Comparison of ENCODE assay signal across 1 cellular context in the genomic region with DNA sequence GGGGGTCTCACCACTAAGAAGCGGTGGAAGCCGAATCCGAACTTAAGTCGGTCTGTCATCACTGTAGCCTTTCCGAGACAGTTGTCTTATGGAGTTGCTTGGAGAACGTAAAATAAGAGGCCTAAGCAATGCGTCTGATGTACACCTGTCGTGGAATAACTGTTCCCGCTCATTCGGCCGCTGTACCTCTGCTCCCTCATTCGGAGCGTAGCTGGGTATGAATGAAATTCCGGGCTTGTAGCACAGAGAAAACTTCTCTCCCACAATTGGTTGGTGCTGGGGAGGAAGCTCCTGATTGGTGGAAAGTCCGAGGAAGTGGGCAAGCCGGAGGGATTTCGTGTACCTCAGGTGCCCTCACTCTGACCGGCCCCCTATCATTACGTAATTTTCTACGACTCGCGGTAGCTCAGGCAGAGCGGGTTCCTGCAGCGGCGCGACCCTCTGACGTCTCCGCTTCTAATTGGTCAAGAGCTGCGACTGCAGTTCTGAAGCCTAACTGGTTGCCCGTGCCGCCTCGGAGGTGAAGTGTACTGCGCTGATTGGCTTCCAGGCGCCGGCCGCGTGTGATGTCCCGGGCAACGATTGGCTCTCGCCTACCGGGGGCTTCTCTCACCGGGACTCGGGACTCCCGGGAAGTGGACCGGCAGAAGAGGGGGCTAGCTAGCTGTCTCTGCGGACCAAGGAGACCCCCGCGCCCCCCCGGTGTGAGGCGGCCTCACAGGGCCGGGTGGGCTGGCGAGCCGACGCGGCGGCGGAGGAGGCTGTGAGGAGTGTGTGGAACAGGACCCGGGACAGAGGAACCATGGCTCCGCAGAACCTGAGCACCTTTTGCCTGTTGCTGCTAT.
TF ChIP-seq lines count a peak whose summit lies in the region.

A gene (plus strand): TSS at position 625 of the 845 bp plus-strand sequence. CDS start 178 bp downstream, at position 803.

TF ChIP-seq in HepG2, 621 proteins besides CTCF, POLR2A, EP300 and RAD21 (continued from another document and continues in another):
- TF ChIP-seq, protein P1, sequence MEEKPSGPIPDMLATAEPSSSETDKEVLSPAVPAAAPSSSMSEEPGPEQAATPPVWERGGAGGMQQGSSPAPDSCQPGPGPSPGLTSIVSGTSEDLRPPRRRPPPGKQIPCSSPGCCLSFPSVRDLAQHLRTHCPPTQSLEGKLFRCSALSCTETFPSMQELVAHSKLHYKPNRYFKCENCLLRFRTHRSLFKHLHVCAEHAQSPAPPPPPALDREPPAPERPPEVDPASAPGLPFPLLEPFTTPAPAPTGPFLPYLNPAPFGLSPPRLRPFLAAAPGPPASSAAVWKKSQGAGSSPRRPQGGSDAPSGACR (CRISPR knock-in tag; IDR thresholded peaks at IDR 0.05): no peak
- TF ChIP-seq NCOA1 (CRISPR knock-in tag; IDR thresholded peaks at IDR 0.05): peak; percentile 57; the same call in 1 of the 2 replicates
- TF ChIP-seq, protein P2, sequence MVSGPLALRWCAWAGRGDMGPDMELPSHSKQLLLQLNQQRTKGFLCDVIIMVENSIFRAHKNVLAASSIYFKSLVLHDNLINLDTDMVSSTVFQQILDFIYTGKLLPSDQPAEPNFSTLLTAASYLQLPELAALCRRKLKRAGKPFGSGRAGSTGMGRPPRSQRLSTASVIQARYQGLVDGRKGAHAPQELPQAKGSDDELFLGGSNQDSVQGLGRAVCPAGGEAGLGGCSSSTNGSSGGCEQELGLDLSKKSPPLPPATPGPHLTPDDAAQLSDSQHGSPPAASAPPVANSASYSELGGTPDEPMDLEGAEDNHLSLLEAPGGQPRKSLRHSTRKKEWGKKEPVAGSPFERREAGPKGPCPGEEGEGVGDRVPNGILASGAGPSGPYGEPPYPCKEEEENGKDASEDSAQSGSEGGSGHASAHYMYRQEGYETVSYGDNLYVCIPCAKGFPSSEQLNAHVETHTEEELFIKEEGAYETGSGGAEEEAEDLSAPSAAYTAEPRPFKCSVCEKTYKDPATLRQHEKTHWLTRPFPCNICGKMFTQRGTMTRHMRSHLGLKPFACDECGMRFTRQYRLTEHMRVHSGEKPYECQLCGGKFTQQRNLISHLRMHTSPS (CRISPR knock-in tag; IDR thresholded peaks at IDR 0.05; ENCODE audit: low read depth): no peak
- TF ChIP-seq MZF1 (CRISPR knock-in tag; IDR thresholded peaks at IDR 0.05; ENCODE audit: borderline replicate concordance): no peak
- no peak for TF ChIP-seq REL (CRISPR knock-in tag; conservative IDR thresholded peaks at IDR 0.05)
- TF ChIP-seq FOXA1 (IDR thresholded peaks at IDR 0.05): no peak
- TF ChIP-seq FOXA1 (CRISPR knock-in tag; IDR thresholded peaks at IDR 0.05): no peak
- no peak for TF ChIP-seq ATAD3A (CRISPR knock-in tag; IDR thresholded peaks at IDR 0.05)
- TF ChIP-seq ZNF33B (CRISPR knock-in tag; IDR thresholded peaks at IDR 0.05): no peak
- TF ChIP-seq ZNF317 (CRISPR knock-in tag; IDR thresholded peaks at IDR 0.05): no peak
- 0 out of 2 replicates have a peak, but pooled peaks have one; percentile 16 for TF ChIP-seq HOXD1 (CRISPR knock-in tag; IDR thresholded peaks at IDR 0.05)
- TF ChIP-seq ZFAT (CRISPR knock-in tag; conservative IDR thresholded peaks at IDR 0.05): no peak
- TF ChIP-seq ZNF160 (CRISPR knock-in tag; IDR thresholded peaks at IDR 0.05): no peak
- TF ChIP-seq SALL1 (CRISPR knock-in tag; IDR thresholded peaks at IDR 0.05): peak; percentile 63; the same call in 1 of the 2 replicates
- 0 out of 2 replicates have a peak, but pooled peaks have one; percentile 46 for TF ChIP-seq ZNF274 (CRISPR knock-in tag; IDR thresholded peaks at IDR 0.05)
- TF ChIP-seq JUN (CRISPR knock-in tag; IDR thresholded peaks at IDR 0.05): no peak
- TF ChIP-seq ZBTB8A (CRISPR knock-in tag; IDR thresholded peaks at IDR 0.05; ENCODE audit: borderline replicate concordance, low read depth): no peak
- no peak for TF ChIP-seq ZNF296 (CRISPR knock-in tag; conservative IDR thresholded peaks at IDR 0.05)
- TF ChIP-seq MXI1 (IDR thresholded peaks at IDR 0.05; ENCODE audit: borderline replicate concordance, low read depth, low read length): no peak; the same call in 1 of the 3 replicates
- peak; percentile 96 for TF ChIP-seq KAT8 (CRISPR knock-in tag; IDR thresholded peaks at IDR 0.05)
- peak; percentile 42; the same call in 1 of the 2 replicates for TF ChIP-seq SOX5 (CRISPR knock-in tag; IDR thresholded peaks at IDR 0.05; ENCODE audit: borderline replicate concordance)
- TF ChIP-seq, protein P3, sequence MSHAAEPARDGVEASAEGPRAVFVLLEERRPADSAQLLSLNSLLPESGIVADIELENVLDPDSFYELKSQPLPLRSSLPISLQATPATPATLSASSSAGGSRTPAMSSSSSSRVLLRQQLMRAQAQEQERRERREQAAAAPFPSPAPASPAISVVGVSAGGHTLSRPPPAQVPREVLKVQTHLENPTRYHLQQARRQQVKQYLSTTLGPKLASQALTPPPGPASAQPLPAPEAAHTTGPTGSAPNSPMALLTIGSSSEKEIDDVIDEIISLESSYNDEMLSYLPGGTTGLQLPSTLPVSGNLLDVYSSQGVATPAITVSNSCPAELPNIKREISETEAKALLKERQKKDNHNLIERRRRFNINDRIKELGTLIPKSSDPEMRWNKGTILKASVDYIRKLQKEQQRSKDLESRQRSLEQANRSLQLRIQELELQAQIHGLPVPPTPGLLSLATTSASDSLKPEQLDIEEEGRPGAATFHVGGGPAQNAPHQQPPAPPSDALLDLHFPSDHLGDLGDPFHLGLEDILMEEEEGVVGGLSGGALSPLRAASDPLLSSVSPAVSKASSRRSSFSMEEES (CRISPR knock-in tag; IDR thresholded peaks at IDR 0.05): 0 out of 2 replicates have a peak, but pooled peaks have one; percentile 38
- TF ChIP-seq ZMYM4 (CRISPR knock-in tag; IDR thresholded peaks at IDR 0.05): peak; percentile 97
- TF ChIP-seq ZNF543 (CRISPR knock-in tag; IDR thresholded peaks at IDR 0.05): 0 out of 2 replicates have a peak, but pooled peaks have one; percentile 30
- TF ChIP-seq, protein P4, sequence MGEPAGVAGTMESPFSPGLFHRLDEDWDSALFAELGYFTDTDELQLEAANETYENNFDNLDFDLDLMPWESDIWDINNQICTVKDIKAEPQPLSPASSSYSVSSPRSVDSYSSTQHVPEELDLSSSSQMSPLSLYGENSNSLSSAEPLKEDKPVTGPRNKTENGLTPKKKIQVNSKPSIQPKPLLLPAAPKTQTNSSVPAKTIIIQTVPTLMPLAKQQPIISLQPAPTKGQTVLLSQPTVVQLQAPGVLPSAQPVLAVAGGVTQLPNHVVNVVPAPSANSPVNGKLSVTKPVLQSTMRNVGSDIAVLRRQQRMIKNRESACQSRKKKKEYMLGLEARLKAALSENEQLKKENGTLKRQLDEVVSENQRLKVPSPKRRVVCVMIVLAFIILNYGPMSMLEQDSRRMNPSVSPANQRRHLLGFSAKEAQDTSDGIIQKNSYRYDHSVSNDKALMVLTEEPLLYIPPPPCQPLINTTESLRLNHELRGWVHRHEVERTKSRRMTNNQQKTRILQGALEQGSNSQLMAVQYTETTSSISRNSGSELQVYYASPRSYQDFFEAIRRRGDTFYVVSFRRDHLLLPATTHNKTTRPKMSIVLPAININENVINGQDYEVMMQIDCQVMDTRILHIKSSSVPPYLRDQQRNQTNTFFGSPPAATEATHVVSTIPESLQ (CRISPR knock-in tag; conservative IDR thresholded peaks at IDR 0.05): no peak
- TF ChIP-seq ZBTB3 (CRISPR knock-in tag; IDR thresholded peaks at IDR 0.05; ENCODE audit: borderline replicate concordance, low read depth): no peak
- peak; percentile 98 for TF ChIP-seq SAP130 (CRISPR knock-in tag; IDR thresholded peaks at IDR 0.05; ENCODE audit: low read depth)
- no peak for TF ChIP-seq WIZ (CRISPR knock-in tag; IDR thresholded peaks at IDR 0.05)
- TF ChIP-seq, protein P5, sequence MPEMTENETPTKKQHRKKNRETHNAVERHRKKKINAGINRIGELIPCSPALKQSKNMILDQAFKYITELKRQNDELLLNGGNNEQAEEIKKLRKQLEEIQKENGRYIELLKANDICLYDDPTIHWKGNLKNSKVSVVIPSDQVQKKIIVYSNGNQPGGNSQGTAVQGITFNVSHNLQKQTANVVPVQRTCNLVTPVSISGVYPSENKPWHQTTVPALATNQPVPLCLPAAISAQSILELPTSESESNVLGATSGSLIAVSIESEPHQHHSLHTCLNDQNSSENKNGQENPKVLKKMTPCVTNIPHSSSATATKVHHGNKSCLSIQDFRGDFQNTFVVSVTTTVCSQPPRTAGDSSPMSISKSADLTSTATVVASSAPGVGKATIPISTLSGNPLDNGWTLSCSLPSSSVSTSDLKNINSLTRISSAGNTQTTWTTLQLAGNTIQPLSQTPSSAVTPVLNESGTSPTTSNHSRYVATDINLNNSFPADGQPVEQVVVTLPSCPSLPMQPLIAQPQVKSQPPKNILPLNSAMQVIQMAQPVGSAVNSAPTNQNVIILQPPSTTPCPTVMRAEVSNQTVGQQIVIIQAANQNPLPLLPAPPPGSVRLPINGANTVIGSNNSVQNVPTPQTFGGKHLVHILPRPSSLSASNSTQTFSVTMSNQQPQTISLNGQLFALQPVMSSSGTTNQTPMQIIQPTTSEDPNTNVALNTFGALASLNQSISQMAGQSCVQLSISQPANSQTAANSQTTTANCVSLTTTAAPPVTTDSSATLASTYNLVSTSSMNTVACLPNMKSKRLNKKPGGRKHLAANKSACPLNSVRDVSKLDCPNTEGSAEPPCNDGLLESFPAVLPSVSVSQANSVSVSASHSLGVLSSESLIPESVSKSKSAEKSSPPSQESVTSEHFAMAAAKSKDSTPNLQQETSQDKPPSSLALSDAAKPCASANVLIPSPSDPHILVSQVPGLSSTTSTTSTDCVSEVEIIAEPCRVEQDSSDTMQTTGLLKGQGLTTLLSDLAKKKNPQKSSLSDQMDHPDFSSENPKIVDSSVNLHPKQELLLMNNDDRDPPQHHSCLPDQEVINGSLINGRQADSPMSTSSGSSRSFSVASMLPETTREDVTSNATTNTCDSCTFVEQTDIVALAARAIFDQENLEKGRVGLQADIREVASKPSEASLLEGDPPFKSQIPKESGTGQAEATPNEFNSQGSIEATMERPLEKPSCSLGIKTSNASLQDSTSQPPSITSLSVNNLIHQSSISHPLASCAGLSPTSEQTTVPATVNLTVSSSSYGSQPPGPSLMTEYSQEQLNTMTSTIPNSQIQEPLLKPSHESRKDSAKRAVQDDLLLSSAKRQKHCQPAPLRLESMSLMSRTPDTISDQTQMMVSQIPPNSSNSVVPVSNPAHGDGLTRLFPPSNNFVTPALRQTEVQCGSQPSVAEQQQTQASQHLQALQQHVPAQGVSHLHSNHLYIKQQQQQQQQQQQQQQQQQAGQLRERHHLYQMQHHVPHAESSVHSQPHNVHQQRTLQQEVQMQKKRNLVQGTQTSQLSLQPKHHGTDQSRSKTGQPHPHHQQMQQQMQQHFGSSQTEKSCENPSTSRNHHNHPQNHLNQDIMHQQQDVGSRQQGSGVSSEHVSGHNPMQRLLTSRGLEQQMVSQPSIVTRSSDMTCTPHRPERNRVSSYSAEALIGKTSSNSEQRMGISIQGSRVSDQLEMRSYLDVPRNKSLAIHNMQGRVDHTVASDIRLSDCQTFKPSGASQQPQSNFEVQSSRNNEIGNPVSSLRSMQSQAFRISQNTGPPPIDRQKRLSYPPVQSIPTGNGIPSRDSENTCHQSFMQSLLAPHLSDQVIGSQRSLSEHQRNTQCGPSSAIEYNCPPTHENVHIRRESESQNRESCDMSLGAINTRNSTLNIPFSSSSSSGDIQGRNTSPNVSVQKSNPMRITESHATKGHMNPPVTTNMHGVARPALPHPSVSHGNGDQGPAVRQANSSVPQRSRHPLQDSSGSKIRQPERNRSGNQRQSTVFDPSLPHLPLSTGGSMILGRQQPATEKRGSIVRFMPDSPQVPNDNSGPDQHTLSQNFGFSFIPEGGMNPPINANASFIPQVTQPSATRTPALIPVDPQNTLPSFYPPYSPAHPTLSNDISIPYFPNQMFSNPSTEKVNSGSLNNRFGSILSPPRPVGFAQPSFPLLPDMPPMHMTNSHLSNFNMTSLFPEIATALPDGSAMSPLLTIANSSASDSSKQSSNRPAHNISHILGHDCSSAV (CRISPR knock-in tag; IDR thresholded peaks at IDR 0.05; ENCODE audit: borderline replicate concordance): no peak
- TF ChIP-seq, protein P6, sequence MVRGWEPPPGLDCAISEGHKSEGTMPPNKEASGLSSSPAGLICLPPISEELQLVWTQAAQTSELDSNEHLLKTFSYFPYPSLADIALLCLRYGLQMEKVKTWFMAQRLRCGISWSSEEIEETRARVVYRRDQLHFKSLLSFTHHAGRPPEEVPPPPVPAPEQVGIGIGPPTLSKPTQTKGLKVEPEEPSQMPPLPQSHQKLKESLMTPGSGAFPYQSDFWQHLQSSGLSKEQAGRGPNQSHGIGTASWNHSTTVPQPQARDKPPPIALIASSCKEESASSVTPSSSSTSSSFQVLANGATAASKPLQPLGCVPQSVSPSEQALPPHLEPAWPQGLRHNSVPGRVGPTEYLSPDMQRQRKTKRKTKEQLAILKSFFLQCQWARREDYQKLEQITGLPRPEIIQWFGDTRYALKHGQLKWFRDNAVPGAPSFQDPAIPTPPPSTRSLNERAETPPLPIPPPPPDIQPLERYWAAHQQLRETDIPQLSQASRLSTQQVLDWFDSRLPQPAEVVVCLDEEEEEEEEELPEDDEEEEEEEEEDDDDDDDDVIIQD (CRISPR knock-in tag; IDR thresholded peaks at IDR 0.05; ENCODE audit: low read depth): peak; percentile 75; the same call in 1 of the 2 replicates
- TF ChIP-seq, protein P7, sequence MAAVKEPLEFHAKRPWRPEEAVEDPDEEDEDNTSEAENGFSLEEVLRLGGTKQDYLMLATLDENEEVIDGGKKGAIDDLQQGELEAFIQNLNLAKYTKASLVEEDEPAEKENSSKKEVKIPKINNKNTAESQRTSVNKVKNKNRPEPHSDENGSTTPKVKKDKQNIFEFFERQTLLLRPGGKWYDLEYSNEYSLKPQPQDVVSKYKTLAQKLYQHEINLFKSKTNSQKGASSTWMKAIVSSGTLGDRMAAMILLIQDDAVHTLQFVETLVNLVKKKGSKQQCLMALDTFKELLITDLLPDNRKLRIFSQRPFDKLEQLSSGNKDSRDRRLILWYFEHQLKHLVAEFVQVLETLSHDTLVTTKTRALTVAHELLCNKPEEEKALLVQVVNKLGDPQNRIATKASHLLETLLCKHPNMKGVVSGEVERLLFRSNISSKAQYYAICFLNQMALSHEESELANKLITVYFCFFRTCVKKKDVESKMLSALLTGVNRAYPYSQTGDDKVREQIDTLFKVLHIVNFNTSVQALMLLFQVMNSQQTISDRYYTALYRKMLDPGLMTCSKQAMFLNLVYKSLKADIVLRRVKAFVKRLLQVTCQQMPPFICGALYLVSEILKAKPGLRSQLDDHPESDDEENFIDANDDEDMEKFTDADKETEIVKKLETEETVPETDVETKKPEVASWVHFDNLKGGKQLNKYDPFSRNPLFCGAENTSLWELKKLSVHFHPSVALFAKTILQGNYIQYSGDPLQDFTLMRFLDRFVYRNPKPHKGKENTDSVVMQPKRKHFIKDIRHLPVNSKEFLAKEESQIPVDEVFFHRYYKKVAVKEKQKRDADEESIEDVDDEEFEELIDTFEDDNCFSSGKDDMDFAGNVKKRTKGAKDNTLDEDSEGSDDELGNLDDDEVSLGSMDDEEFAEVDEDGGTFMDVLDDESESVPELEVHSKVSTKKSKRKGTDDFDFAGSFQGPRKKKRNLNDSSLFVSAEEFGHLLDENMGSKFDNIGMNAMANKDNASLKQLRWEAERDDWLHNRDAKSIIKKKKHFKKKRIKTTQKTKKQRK (IDR thresholded peaks at IDR 0.05; ENCODE audit: low read length): no peak
- TF ChIP-seq GPN1 (CRISPR knock-in tag; IDR thresholded peaks at IDR 0.05; ENCODE audit: borderline replicate concordance): no peak
- no peak for TF ChIP-seq ZNF652 (CRISPR knock-in tag; IDR thresholded peaks at IDR 0.05; ENCODE audit: borderline replicate concordance, low read depth)
- TF ChIP-seq, protein P8, sequence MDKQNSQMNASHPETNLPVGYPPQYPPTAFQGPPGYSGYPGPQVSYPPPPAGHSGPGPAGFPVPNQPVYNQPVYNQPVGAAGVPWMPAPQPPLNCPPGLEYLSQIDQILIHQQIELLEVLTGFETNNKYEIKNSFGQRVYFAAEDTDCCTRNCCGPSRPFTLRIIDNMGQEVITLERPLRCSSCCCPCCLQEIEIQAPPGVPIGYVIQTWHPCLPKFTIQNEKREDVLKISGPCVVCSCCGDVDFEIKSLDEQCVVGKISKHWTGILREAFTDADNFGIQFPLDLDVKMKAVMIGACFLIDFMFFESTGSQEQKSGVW (CRISPR knock-in tag; IDR thresholded peaks at IDR 0.05; ENCODE audit: borderline replicate concordance): no peak
- no peak for TF ChIP-seq NR2F1 (CRISPR knock-in tag; IDR thresholded peaks at IDR 0.05)
